Comparison of ENCODE assay signal across 10 cellular contexts in the genomic region with DNA sequence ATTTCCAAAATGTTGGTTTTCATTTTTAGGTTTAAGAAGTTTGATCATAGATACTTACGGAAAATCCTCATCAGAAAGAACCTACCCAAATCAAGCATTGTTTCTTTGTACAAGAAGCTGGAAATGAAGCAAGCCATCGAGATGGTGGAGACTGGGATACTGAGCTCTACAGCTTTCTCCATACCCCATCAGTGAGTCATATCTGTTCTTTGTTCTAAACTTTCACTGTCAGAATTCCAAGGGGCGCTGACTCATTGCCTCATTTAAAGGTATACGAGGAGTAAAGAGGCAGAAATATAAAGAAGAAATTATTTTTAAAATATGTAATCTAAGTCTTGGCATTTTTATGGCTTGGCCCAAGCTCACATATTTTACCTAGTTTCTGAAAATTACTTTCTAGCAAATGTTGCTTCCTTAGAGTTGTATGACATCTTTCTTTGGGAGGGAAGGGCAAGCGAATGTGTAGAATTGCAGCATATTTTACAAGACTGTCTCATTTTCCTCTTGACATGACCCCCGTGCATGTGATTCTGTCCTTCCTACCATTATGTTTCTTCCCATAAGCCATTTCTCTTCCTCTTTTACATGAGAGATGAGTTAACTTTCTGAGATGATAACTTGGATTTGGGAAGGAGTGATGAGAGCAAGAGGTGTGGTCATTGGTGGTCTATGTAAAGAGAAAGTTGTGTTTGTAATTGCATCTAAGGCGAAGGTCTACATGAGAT. TPM values are rescaled to one million over a fixed set of nuclear protein-coding genes. Genes with fewer than 3 reads are reported as not detected.
DNase-seq lines count a peak whose midpoint lies in the region; TF ChIP-seq lines count a peak whose summit lies in the region.
"Had no signal": no experiment of that assay in that cellular context is flagged by ENCODE, and none has a peak within 500 bp of the region (broad histone marks: within the 10 kb centered on the region; RNA-seq: fewer than 3 reads in every experiment).

No MANE protein-coding gene starts in this region.

- H3K4me1 ChIP-seq in PC-9 (replicated peaks; ENCODE audit: insufficient read depth), result peaks cover 33% of the 10 kb centered on the region
- H3K4me1 ChIP-seq in trophoblast cell (ENCODE audit: control insufficient read depth in 1 of 2, insufficient read depth in 2 of 2, low read length in 2 of 2), result peaks cover 8 to 15% of the 10 kb centered on the region in 2 experiments
- H3K4me1 ChIP-seq in suprapubic skin, result no peaks in the 10 kb centered on the region

- H3K36me3 ChIP-seq in PC-9 (ENCODE audit: low read depth) (no peaks in the 10 kb centered on the region; the same call in 1 of the 2 replicates), trophoblast cell (ENCODE audit: control insufficient read depth in 1 of 2, insufficient read depth in 2 of 2, low read length in 2 of 2) (no peaks in the 10 kb centered on the region), suprapubic skin (no peaks in the 10 kb centered on the region)

- H3F3A ChIP-seq in PC-9 (ENCODE audit: insufficient read depth, low read depth), result peaks cover 16% of the 10 kb centered on the region

- H3K4me2 ChIP-seq in PC-9, result peak overlapping the region; percentile 65
- H3K4me2 ChIP-seq in trophoblast cell (ENCODE audit: low read length), result no peak overlapping the region

- intact Hi-C loops in PC-9 (cut with micrococcal nuclease; ENCODE audit: unreplicated experiment), result loop anchor here (1.0 to 2.0 kb wide), 3 partner anchors 26 to 147 kb away; no protein-coding TSS in a partner anchor

- TF ChIP-seq EP300 in suprapubic skin (IDR thresholded peaks at IDR 0.05), result no peak

- H3K9ac ChIP-seq in trophoblast cell (ENCODE audit: low read length), result no peak overlapping the region

- no peaks in the 10 kb centered on the region for H3K9me2 ChIP-seq in PC-9 (ENCODE audit: insufficient read depth)

- peaks cover 13% of the 10 kb centered on the region; the same call in 1 of the 2 replicates for H3K9me3 ChIP-seq in PC-9 (ENCODE audit: insufficient read depth, low read depth)
- H3K9me3 ChIP-seq in trophoblast cell (ENCODE audit: insufficient read depth, low read depth, low read length), result no peaks in the 10 kb centered on the region
- no peaks in the 10 kb centered on the region for H3K9me3 ChIP-seq in suprapubic skin

- no peak overlapping the region for H3K18ac ChIP-seq in trophoblast cell (ENCODE audit: low read length)

- TF ChIP-seq CTCF in PC-9 (conservative IDR thresholded peaks at IDR 0.05) (no peak), epithelial cell of proximal tubule (conservative IDR thresholded peaks at IDR 0.05; ENCODE audit: low read depth, low read length) (no peak), suprapubic skin (IDR thresholded peaks at IDR 0.05) (no peak)

- H3K27me3 ChIP-seq in PC-9 (ENCODE audit: insufficient read depth, low read depth) (no peaks in the 10 kb centered on the region), trophoblast cell (ENCODE audit: insufficient read depth, low read length) (no peaks in the 10 kb centered on the region), suprapubic skin (no peaks in the 10 kb centered on the region)

- H3K79me2 ChIP-seq in PC-9 (ENCODE audit: low read depth) (no peaks in the 10 kb centered on the region), trophoblast cell (ENCODE audit: control insufficient read depth, insufficient read depth, low read length, poor library complexity) (peaks cover 3% of the 10 kb centered on the region)

- 0 out of 2 replicates have a peak overlapping the region, but pooled peaks have one; percentile 30 for H3K4me3 ChIP-seq in PC-9
- no peak overlapping the region for H3K4me3 ChIP-seq in epithelial cell of proximal tubule (ENCODE audit: low read depth, low read length)
- H3K4me3 ChIP-seq in trophoblast cell (ENCODE audit: low read depth, low read length), result no peak overlapping the region
- no peak overlapping the region for H3K4me3 ChIP-seq in suprapubic skin

- peak overlapping the region; percentile 1 for H3K14ac ChIP-seq in trophoblast cell (ENCODE audit: low read length)

- H2AK5ac ChIP-seq in trophoblast cell (ENCODE audit: low read length), result no peak overlapping the region

- H4K8ac ChIP-seq in trophoblast cell (ENCODE audit: low read depth, low read length), result no peak overlapping the region

- H2AFZ ChIP-seq in PC-9, result 0 out of 2 replicates have a peak overlapping the region, but pooled peaks have one; percentile 11
- no peak overlapping the region for H2AFZ ChIP-seq in trophoblast cell (ENCODE audit: insufficient read depth, low read length, poor library complexity)

- peak overlapping the region; percentile 76 for H3K27ac ChIP-seq in PC-9
- H3K27ac ChIP-seq in trophoblast cell (ENCODE audit: low read depth, low read length), result peak overlapping the region; percentile 74
- no peak overlapping the region for H3K27ac ChIP-seq in suprapubic skin

- H4K91ac ChIP-seq in trophoblast cell (ENCODE audit: low read depth, low read length), result no peak overlapping the region

- POLR2A ChIA-PET in PC-9 (lab: Charles Lee; ENCODE audit: unreplicated experiment), result interaction anchor here (0.5 to 0.9 kb wide), 6 partner anchors 8 to 512 kb away, joined by 3 to 8 read pairs (median 6); a partner anchor contains a TSS

- no peak overlapping the region for H3K23ac ChIP-seq in trophoblast cell (ENCODE audit: low read length)

- no peaks in the 10 kb centered on the region for H4K20me1 ChIP-seq in PC-9 (ENCODE audit: insufficient read depth)

- no CpG with 5 or more reads among the region's 7 CpGs for WGBS in trophoblast cell (ENCODE audit: extremely low coverage, insufficient coverage, insufficient read length)
- 66% methylated on average over 7 of the region's 7 CpGs for WGBS in suprapubic skin

- H4K12ac ChIP-seq in trophoblast cell (ENCODE audit: low read depth, low read length), result no peak overlapping the region

- no peak for TF ChIP-seq POLR2A in suprapubic skin (IDR thresholded peaks at IDR 0.05)

- DNase-seq in Daoy (ENCODE audit: low read depth), result peak; percentile 86
- DNase-seq in PC-9, result peak; percentile 63 to 93
- DNase-seq in epithelial cell of proximal tubule (ENCODE audit: low read depth), result peak; percentile 63
- DNase-seq in trophoblast cell, result peak; percentile 61 to 91
- DNase-seq in suprapubic skin (ENCODE audit: low spot score in 2 of 2), result no peak
- no peak for DNase-seq in NCI-H1105 (lab: John Stamatoyannopoulos, UW)
- no peak for DNase-seq in HuH-7 (ENCODE audit: low spot score)
- DNase-seq in NK-92 (lab: John Stamatoyannopoulos, UW; ENCODE audit: unreplicated experiment), result no peak
- DNase-seq: retina; stimulated activated naive B cell treated with anti-CD40 and anti-IgM and Interleukin-4, amounts not matched to agents 10 μg/mL and 1 μg/mL and 100 μg/mL, for 72 hours had no signal

- BruUV-seq in PC-9 (replicated peaks; lab: Mats Ljungman, UMichigan), result no TSS peak

- no peak overlapping the region for H3K4ac ChIP-seq in trophoblast cell (ENCODE audit: low read depth, low read length)

- peak overlapping the region; percentile 5 for H2BK5ac ChIP-seq in trophoblast cell (ENCODE audit: low read depth, low read length, poor library complexity)

- peak overlapping the region; percentile 34 for H2BK12ac ChIP-seq in trophoblast cell (ENCODE audit: low read length)

- H3K79me1 ChIP-seq in trophoblast cell (ENCODE audit: low read length), result peaks cover 18% of the 10 kb centered on the region

- CTCF ChIA-PET in PC-9 (lab: Charles Lee), result interaction anchor here (0.6 to 2.3 kb wide), 3 partner anchors 41 to 102 kb away, joined by 3 to 7 read pairs (median 5); partner anchors contain the start of gene SLC9A4

- H2BK120ac ChIP-seq in trophoblast cell (ENCODE audit: insufficient read depth, low read length, poor library complexity), result peak overlapping the region; percentile 21

RNA-seq across cellular contexts. Expression of gene SLC9A4, which starts 41.2 kb away (rescaled TPM):
- total RNA-seq in Daoy (2014; rRNA removed; shearing (Covaris generic)), result not detected in 2 replicates
- total RNA-seq in PC-9 (2021) (0.85 and 1.1 TPM in 2 replicates), epithelial cell of proximal tubule (0.36 and 0.40 TPM in 2 replicates), suprapubic skin (1 to 10 TPM in 1 of 4 donors, under 1 TPM in 2, not detected in 1; 0.24 to 1.3 (median 0.36) TPM)
- polyA plus RNA-seq in trophoblast cell (2013), result 0.15 TPM in 2 replicates

Comparison
In these comparisons a context has a peak if more than half of its experiments do, and no peak if none do; other contexts are left out.
1. DNase-seq: peak in Daoy (single experiment), PC-9 (2 of 2), epithelial cell of proximal tubule (single experiment) and trophoblast cell (2 of 2); none in suprapubic skin (0 of 2), NCI-H1105 (single experiment), HuH-7 (single experiment) and NK-92 (single experiment).